ENCODE assay signal across 8 cellular contexts in the genomic region with DNA sequence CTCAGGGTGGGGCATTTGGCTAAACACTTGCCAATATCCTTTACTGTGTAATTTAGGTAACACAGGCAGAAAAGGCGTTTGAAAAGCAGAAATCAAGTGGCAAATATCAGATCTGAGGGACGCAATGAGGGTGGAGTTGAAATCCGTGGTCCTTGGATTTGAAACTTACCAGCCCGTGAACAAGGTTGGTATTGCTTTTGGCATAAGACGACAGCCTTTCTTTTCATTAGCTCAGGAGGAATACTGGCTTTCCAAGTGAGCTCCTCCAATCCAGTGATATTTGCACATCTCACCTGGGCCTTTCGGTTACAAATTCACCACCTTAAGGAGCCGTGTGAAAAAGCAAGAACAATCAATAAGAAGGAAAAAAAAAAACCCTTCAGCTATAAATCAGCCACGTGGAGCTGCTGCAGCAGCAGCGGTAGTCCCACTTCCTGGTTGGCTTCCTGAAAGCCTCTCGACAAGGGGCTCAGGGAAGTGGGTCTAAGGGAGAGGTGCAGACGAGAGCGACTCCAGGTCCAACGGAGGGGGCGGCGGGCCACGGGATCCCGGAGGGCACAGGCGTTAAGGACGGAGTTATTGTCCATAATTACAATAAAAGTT. TPM values are rescaled to one million over a fixed set of nuclear protein-coding genes. Genes with fewer than 3 reads are reported as not detected.
A peak's percentile ranks its signal among the peaks of the same experiment; 100 is the strongest.
DNase-seq lines count a peak whose midpoint lies in the region; ATAC-seq and TF ChIP-seq lines count a peak whose summit lies in the region.

No MANE protein-coding gene starts in this region.

- no peaks in the 10 kb centered on the region for H3K36me3 Mint-ChIP-seq in activated T-cell treated with anti-CD3 and anti-CD28 coated beads, Interleukin-2, amount 50 U/mL, for 4 hours (ENCODE audit: insufficient read depth)
- no peaks in the 10 kb centered on the region for H3K36me3 Mint-ChIP-seq in nephron (ENCODE audit: low read depth)

- POLR2A ChIA-PET in GM10248 (lab: Yijun Ruan, JAX) = interaction anchor here (0.6 kb wide), 1 partner anchor 107 kb away, joined by 3 read pairs; no protein-coding TSS in a partner anchor

- H3K4me1 Mint-ChIP-seq in activated T-cell treated with anti-CD3 and anti-CD28 coated beads, Interleukin-2, amount 50 U/mL, for 4 hours (ENCODE audit: low read depth) = peaks cover 45% of the 10 kb centered on the region
- peaks cover 26% of the 10 kb centered on the region for H3K4me1 Mint-ChIP-seq in nephron

- DNase-seq in NCI-H345 (lab: John Stamatoyannopoulos, UW) = peak; percentile 29
- DNase-seq in activated T-cell treated with anti-CD3 and anti-CD28 coated beads, Interleukin-2, amount 50 U/mL, for 4 hours = peak; percentile 18
- peak; percentile 35 for DNase-seq in fibroblast of mammary gland (ENCODE audit: low read depth)
- DNase-seq in GM10248 (ENCODE audit: extremely low spot score) = no peak

- H3K4me3 ChIP-seq in GM08714 (ENCODE audit: low read length) (peak overlapping the region; percentile 85), fibroblast of mammary gland (ENCODE audit: control insufficient read depth, low read depth, low read length) (peak overlapping the region; percentile 81)

- no peak for TF ChIP-seq CTCF in 22Rv1 (IDR thresholded peaks at IDR 0.05)
- no peak for TF ChIP-seq CTCF in fibroblast of mammary gland (conservative IDR thresholded peaks at IDR 0.05; ENCODE audit: control insufficient read depth, insufficient read depth, low read depth, low read length)
- no peak for TF ChIP-seq CTCF in nephron (IDR thresholded peaks at IDR 0.05; ENCODE audit: unreplicated experiment in 3 of 3)
- TF ChIP-seq CTCF in GM10248 (IDR thresholded peaks at IDR 0.05; ENCODE audit: control extremely low read depth, extremely low read depth, low read depth, missing control alignments) = no peak

- no peaks in the 10 kb centered on the region for H3K27me3 Mint-ChIP-seq in activated T-cell treated with anti-CD3 and anti-CD28 coated beads, Interleukin-2, amount 50 U/mL, for 4 hours (ENCODE audit: low read depth)
- H3K27me3 Mint-ChIP-seq in nephron (ENCODE audit: low read depth) = no peaks in the 10 kb centered on the region

- CTCF ChIA-PET in GM10248 (lab: Yijun Ruan, JAX) = interaction anchor here (0.8 to 2.9 kb wide), 11 partner anchors 8 to 148 kb away, joined by 3 to 10 read pairs (median 4); no protein-coding TSS in a partner anchor

- no peaks in the 10 kb centered on the region for H3K9me3 Mint-ChIP-seq in activated T-cell treated with anti-CD3 and anti-CD28 coated beads, Interleukin-2, amount 50 U/mL, for 4 hours
- H3K9me3 Mint-ChIP-seq in nephron = no peaks in the 10 kb centered on the region

- ATAC-seq in HG02870 (IDR thresholded peaks at IDR 0.05; ENCODE audit: unreplicated experiment) = peak; percentile 16
- no peak for ATAC-seq in activated T-cell treated with anti-CD3 and anti-CD28 coated beads, Interleukin-2, amount 50 U/mL, for 4 hours

- H3K27ac ChIP-seq in 22Rv1 = peak overlapping the region; percentile 97

- H3K4me3 Mint-ChIP-seq in activated T-cell treated with anti-CD3 and anti-CD28 coated beads, Interleukin-2, amount 50 U/mL, for 4 hours = peak overlapping the region; percentile 98
- H3K4me3 Mint-ChIP-seq in nephron = peak overlapping the region; percentile 97 to 98 (median 98)

- peak overlapping the region; percentile 93 to 96 (median 95) for H3K27ac Mint-ChIP-seq in nephron

RNA-seq across cellular contexts. Expression of a gene that starts 0.7 kb away (rescaled TPM):
- total RNA-seq in activated T-cell treated with anti-CD3 and anti-CD28 coated beads, Interleukin-2, amount 50 U/mL, for 4 hours = 10 to 100 TPM in 2 of 3 donors, 1 to 10 TPM in 1; 10.0 to 10.3 (median 10.2) TPM
